In genomic region chr3:41102053-41102556, GRCh38 we compare ENCODE assay signal across 1 cellular context.
TF ChIP-seq lines count a peak whose summit lies in the region.

No MANE protein-coding gene starts in this region.

TF ChIP-seq in HepG2, 621 proteins besides CTCF, POLR2A, EP300 and RAD21 (continues in another document):
- TF ChIP-seq ZNF589 (CRISPR knock-in tag; conservative IDR thresholded peaks at IDR 0.05) (no peak), PPARG (CRISPR knock-in tag; conservative IDR thresholded peaks at IDR 0.05) (0 out of 2 replicates have a peak, but pooled peaks have one; percentile 14), E2F5 (CRISPR knock-in tag; conservative IDR thresholded peaks at IDR 0.05) (no peak), GRHL1 (CRISPR knock-in tag; conservative IDR thresholded peaks at IDR 0.05) (no peak), PTBP1 (IDR thresholded peaks at IDR 0.05; ENCODE audit: low read depth, low read length, poor library complexity, severe bottlenecking) (no peak), BCL6 (CRISPR knock-in tag; IDR thresholded peaks at IDR 0.05) (peak; percentile 43), ZNF407 (CRISPR knock-in tag; IDR thresholded peaks at IDR 0.05; ENCODE audit: not compliant biosample characterization) (no peak), E2F1 (CRISPR knock-in tag; IDR thresholded peaks at IDR 0.05) (no peak), TRIM22 (IDR thresholded peaks at IDR 0.05) (no peak), ZNF580 (CRISPR knock-in tag; IDR thresholded peaks at IDR 0.05; ENCODE audit: borderline replicate concordance, low read depth) (0 out of 2 replicates have a peak, but pooled peaks have one; percentile 55), AHDC1 (CRISPR knock-in tag; IDR thresholded peaks at IDR 0.05; ENCODE audit: borderline replicate concordance) (peak; percentile 79; the same call in 1 of the 2 replicates), ZNF772 (CRISPR knock-in tag; IDR thresholded peaks at IDR 0.05) (no peak), ZNF720 (CRISPR knock-in tag; IDR thresholded peaks at IDR 0.05) (no peak), SALL1 (CRISPR knock-in tag; IDR thresholded peaks at IDR 0.05) (peak; percentile 70), ARID3A (IDR thresholded peaks at IDR 0.05; ENCODE audit: low read depth, low read length) (0 out of 2 replicates have a peak, but pooled peaks have one; percentile 30), ZNF839 (CRISPR knock-in tag; IDR thresholded peaks at IDR 0.05; ENCODE audit: borderline replicate concordance) (no peak), KDM1A (CRISPR knock-in tag; IDR thresholded peaks at IDR 0.05) (peak; percentile 55; the same call in 1 of the 2 replicates), ZIK1 (CRISPR knock-in tag; IDR thresholded peaks at IDR 0.05; ENCODE audit: borderline replicate concordance, low read depth) (no peak), ZBTB3 (CRISPR knock-in tag; IDR thresholded peaks at IDR 0.05; ENCODE audit: borderline replicate concordance, low read depth) (peak; percentile 86; the same call in 1 of the 2 replicates), ETS1 (CRISPR knock-in tag; IDR thresholded peaks at IDR 0.05) (no peak), ATF2 (CRISPR knock-in tag; IDR thresholded peaks at IDR 0.05) (peak; percentile 95), THAP11 (CRISPR knock-in tag; IDR thresholded peaks at IDR 0.05) (no peak), ZNF598 (CRISPR knock-in tag; IDR thresholded peaks at IDR 0.05; ENCODE audit: borderline replicate concordance) (no peak), ATF7 (IDR thresholded peaks at IDR 0.05) (peak; percentile 80), ATF7 (CRISPR knock-in tag; IDR thresholded peaks at IDR 0.05) (peak; percentile 90), HDAC2 (CRISPR knock-in tag; IDR thresholded peaks at IDR 0.05) (peak; percentile 44; the same call in 1 of the 2 replicates), ELF3 (CRISPR knock-in tag; IDR thresholded peaks at IDR 0.05) (peak; percentile 45; the same call in 1 of the 2 replicates), ZNF3 (CRISPR knock-in tag; IDR thresholded peaks at IDR 0.05) (no peak), HDAC1 (CRISPR knock-in tag; IDR thresholded peaks at IDR 0.05) (peak; percentile 47; the same call in 1 of the 2 replicates), TBX2 (CRISPR knock-in tag; IDR thresholded peaks at IDR 0.05; ENCODE audit: borderline replicate concordance) (peak; percentile 32; the same call in 1 of the 2 replicates)
